In the genomic region with DNA sequence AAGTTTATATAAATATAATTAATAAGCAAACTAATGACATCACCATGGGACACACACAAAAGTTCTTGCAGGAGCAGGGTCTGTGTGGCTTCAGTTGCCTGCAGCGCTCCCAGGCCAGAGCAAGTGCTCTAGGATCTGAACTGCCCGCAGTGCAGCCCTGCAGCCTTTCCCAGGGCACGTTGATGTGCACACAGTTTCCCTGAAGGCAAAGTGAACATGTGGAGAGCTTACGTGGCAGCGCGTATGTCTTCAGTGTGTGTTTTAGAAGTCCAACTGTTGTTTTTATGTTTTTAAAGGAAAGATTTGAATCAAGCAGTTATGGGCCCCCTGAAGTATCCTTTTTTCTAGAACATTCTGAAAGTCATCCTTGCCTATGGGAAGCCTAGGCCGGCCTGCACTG, we compare ENCODE assay signal across 12 cellular contexts. TPM values are rescaled to one million over a fixed set of nuclear protein-coding genes. Genes with fewer than 3 reads are reported as not detected.
DNase-seq lines count a peak whose midpoint lies in the region; ATAC-seq, FAIRE-seq and TF ChIP-seq lines count a peak whose summit lies in the region.
"Had no signal": no experiment of that assay in that cellular context is flagged by ENCODE, and none has a peak within 500 bp of the region (broad histone marks: within the 10 kb centered on the region; RNA-seq: fewer than 3 reads in every experiment).

No MANE protein-coding gene starts in this region.

- 95% methylated on average over 7 of the region's 7 CpGs for WGBS in mesenchymal stem cell

- H3K9me3 ChIP-seq in mesenchymal stem cell (ENCODE audit: control insufficient read depth, low read length), result no peaks in the 10 kb centered on the region
- no peaks in the 10 kb centered on the region for H3K9me3 ChIP-seq in stomach smooth muscle (ENCODE audit: control insufficient read depth in 2 of 2, low read length in 2 of 2)
- H3K9me3 ChIP-seq: BE2C, Peyer's patch had no signal

- no peaks in the 10 kb centered on the region for H3K9me3 Mint-ChIP-seq in activated naive CD4-positive, alpha-beta T cell treated with anti-CD3 and anti-CD28 coated beads, Interleukin-2, amount 10 ng/mL, durations not matched to agents 7 days and 5 days
- H3K9me3 Mint-ChIP-seq in activated naive CD4-positive, alpha-beta T cell treated with anti-CD3 and anti-CD28 coated beads, Interleukin-2, amount 50 U/mL, for 72 hours, result no peaks in the 10 kb centered on the region
- H3K9me3 Mint-ChIP-seq: stimulated activated naive CD8-positive, alpha-beta T cell treated with anti-CD3 and anti-CD28 coated beads, Interleukin-15, Interleukin-2, amounts not matched to agents 100 ng/mL and 50 ng/mL, for 24 hours had no signal

- no peak overlapping the region for H3K27ac ChIP-seq in mesenchymal stem cell (ENCODE audit: low read length, poor library complexity, severe bottlenecking)
- peak overlapping the region; percentile 46 for H3K27ac ChIP-seq in stomach smooth muscle (ENCODE audit: low read length)

- H4K91ac ChIP-seq in mesenchymal stem cell (ENCODE audit: low read length), result no peak overlapping the region

- H3K4me3 ChIP-seq in mesenchymal stem cell (ENCODE audit: insufficient read depth in 1 of 2, low read depth in 1 of 2, low read length in 2 of 2), result peak overlapping the region in 1 of 2 experiments; percentile 75
- H3K4me3 ChIP-seq in stomach smooth muscle (ENCODE audit: low read length in 2 of 2), result peak overlapping the region in 1 of 2 donors; percentile 89

- H3K18ac ChIP-seq in mesenchymal stem cell (ENCODE audit: low read depth in 1 of 2, low read length in 2 of 2), result no peak overlapping the region

- H3K36me3 Mint-ChIP-seq in activated naive CD4-positive, alpha-beta T cell treated with anti-CD3 and anti-CD28 coated beads, Interleukin-2, amount 10 ng/mL, durations not matched to agents 7 days and 5 days, result peaks cover 21% of the 10 kb centered on the region
- peaks cover 4 to 10% of the 10 kb centered on the region in 2 donors for H3K36me3 Mint-ChIP-seq in activated naive CD4-positive, alpha-beta T cell treated with anti-CD3 and anti-CD28 coated beads, Interleukin-2, amount 50 U/mL, for 72 hours

- H3K23ac ChIP-seq in mesenchymal stem cell (ENCODE audit: low read length in 2 of 2), result no peak overlapping the region

- H2AK5ac ChIP-seq in mesenchymal stem cell (ENCODE audit: low read length, severe bottlenecking), result no peak overlapping the region

- no peak for ATAC-seq in activated naive CD4-positive, alpha-beta T cell treated with anti-CD3 and anti-CD28 coated beads, Interleukin-2, amount 50 U/mL, for 72 hours
- ATAC-seq in HG03108 (IDR thresholded peaks at IDR 0.05; ENCODE audit: unreplicated experiment), result no peak

- DNase-seq in activated naive CD4-positive, alpha-beta T cell treated with anti-CD3 and anti-CD28 coated beads, Interleukin-2, amount 10 ng/mL, durations not matched to agents 7 days and 5 days, result no peak
- no peak for DNase-seq in activated naive CD4-positive, alpha-beta T cell (lab: John Stamatoyannopoulos, UW)
- no peak for DNase-seq in activated naive CD4-positive, alpha-beta T cell treated with anti-CD3 and anti-CD28 coated beads, Interleukin-2, amount 50 U/mL, for 72 hours (ENCODE audit: low spot score in 2 of 2)
- DNase-seq in mesenchymal stem cell, result no peak
- DNase-seq in GM12891 (ENCODE audit: insufficient read length, low spot score), result no peak
- DNase-seq in CD1c-positive myeloid dendritic cell (ENCODE audit: extremely low spot score), result no peak
- DNase-seq: BE2C, GOT3 had no signal

- peaks cover 6% of the 10 kb centered on the region for H3K79me1 ChIP-seq in mesenchymal stem cell (replicated peaks; ENCODE audit: low read length, poor library complexity, severe bottlenecking)

- H2BK12ac ChIP-seq in mesenchymal stem cell (ENCODE audit: low read length in 2 of 2), result no peak overlapping the region

- FAIRE-seq in GM12891 (lab: Jason Lieb, UNC), result no peak

- no peak overlapping the region for H2AFZ ChIP-seq in mesenchymal stem cell (ENCODE audit: low read depth, low read length)

- H3K27me3 ChIP-seq in mesenchymal stem cell (ENCODE audit: control insufficient read depth in 1 of 2, insufficient read depth in 1 of 2, low read length in 2 of 2), result peaks cover 18 to 25% of the 10 kb centered on the region in 2 experiments
- peaks cover 0 to 6% of the 10 kb centered on the region in 2 donors for H3K27me3 ChIP-seq in stomach smooth muscle (ENCODE audit: control insufficient read depth in 1 of 2, insufficient read depth in 2 of 2, low read length in 2 of 2)
- H3K27me3 ChIP-seq: BE2C, Peyer's patch had no signal

- peaks cover 16% of the 10 kb centered on the region for H3K4me1 ChIP-seq in mesenchymal stem cell (ENCODE audit: control insufficient read depth, insufficient read depth, low read depth, low read length)
- peaks cover 24% of the 10 kb centered on the region for H3K4me1 ChIP-seq in stomach smooth muscle (ENCODE audit: control insufficient read depth, insufficient read depth, low read length)

- peak overlapping the region; percentile 59 for H3K9ac ChIP-seq in mesenchymal stem cell (ENCODE audit: low read length)
- peak overlapping the region in 1 of 2 donors; percentile 50 for H3K9ac ChIP-seq in stomach smooth muscle (ENCODE audit: low read length in 2 of 2)

- H3K4ac ChIP-seq in mesenchymal stem cell (ENCODE audit: low read depth in 1 of 2, low read length in 2 of 2), result no peak overlapping the region

- TF ChIP-seq POLR2A in GM12891 (IDR thresholded peaks at IDR 0.05; ENCODE audit: low read depth, low read length), result no peak

- H3K4me3 Mint-ChIP-seq in activated naive CD4-positive, alpha-beta T cell treated with anti-CD3 and anti-CD28 coated beads, Interleukin-2, amount 10 ng/mL, durations not matched to agents 7 days and 5 days, result peak overlapping the region; percentile 67

- CTCF ChIA-PET in activated naive CD4-positive, alpha-beta T cell treated with anti-CD3 and anti-CD28 coated beads, Interleukin-2, amount 10 ng/mL, durations not matched to agents 7 days and 5 days (lab: Charles Lee), result interaction anchor here (1.0 to 2.4 kb wide), 6 partner anchors 11 to 80 kb away, joined by 3 to 7 read pairs (median 4); a partner anchor contains a TSS

- H3K27ac Mint-ChIP-seq in activated naive CD4-positive, alpha-beta T cell treated with anti-CD3 and anti-CD28 coated beads, Interleukin-2, amount 10 ng/mL, durations not matched to agents 7 days and 5 days, result no peak overlapping the region
- H3K27ac Mint-ChIP-seq in activated naive CD4-positive, alpha-beta T cell treated with anti-CD3 and anti-CD28 coated beads, Interleukin-2, amount 50 U/mL, for 72 hours, result peak overlapping the region; percentile 54 to 59
- H3K27ac Mint-ChIP-seq: stimulated activated naive CD8-positive, alpha-beta T cell treated with anti-CD3 and anti-CD28 coated beads, Interleukin-15, Interleukin-2, amounts not matched to agents 100 ng/mL and 50 ng/mL, for 24 hours had no signal

- H3K4me1 Mint-ChIP-seq in activated naive CD4-positive, alpha-beta T cell treated with anti-CD3 and anti-CD28 coated beads, Interleukin-2, amount 10 ng/mL, durations not matched to agents 7 days and 5 days, result peaks cover 15% of the 10 kb centered on the region

- no peak overlapping the region for H3K14ac ChIP-seq in mesenchymal stem cell (ENCODE audit: low read length in 2 of 2)

- H3K27me3 Mint-ChIP-seq in activated naive CD4-positive, alpha-beta T cell treated with anti-CD3 and anti-CD28 coated beads, Interleukin-2, amount 10 ng/mL, durations not matched to agents 7 days and 5 days, result peaks cover 32% of the 10 kb centered on the region
- H3K27me3 Mint-ChIP-seq: stimulated activated naive CD8-positive, alpha-beta T cell treated with anti-CD3 and anti-CD28 coated beads, Interleukin-15, Interleukin-2, amounts not matched to agents 100 ng/mL and 50 ng/mL, for 24 hours had no signal

- H4K8ac ChIP-seq in mesenchymal stem cell (ENCODE audit: low read length), result no peak overlapping the region

- no peak overlapping the region for H2BK15ac ChIP-seq in mesenchymal stem cell (ENCODE audit: low read depth, poor library complexity, severe bottlenecking)

- H2BK5ac ChIP-seq in mesenchymal stem cell (ENCODE audit: low read depth, low read length, poor library complexity, severe bottlenecking), result no peak overlapping the region

- H3K4me2 ChIP-seq in mesenchymal stem cell (ENCODE audit: low read length, poor library complexity, severe bottlenecking), result no peak overlapping the region

- H3K36me3 ChIP-seq in mesenchymal stem cell (ENCODE audit: control insufficient read depth in 1 of 2, insufficient read depth in 2 of 2, low read depth in 1 of 2, low read length in 2 of 2) (peaks cover 40 to 50% of the 10 kb centered on the region in 2 experiments), stomach smooth muscle (ENCODE audit: control insufficient read depth in 2 of 2, insufficient read depth in 2 of 2, low read length in 2 of 2) (peaks cover 33 to 36% of the 10 kb centered on the region in 2 donors)

- H2BK120ac ChIP-seq in mesenchymal stem cell (ENCODE audit: low read depth, low read length), result no peak overlapping the region

TF ChIP-seq in GM12891, 5 proteins besides CTCF, POLR2A, EP300 and RAD21 (continues in another document):
- TF ChIP-seq SPI1 (IDR thresholded peaks at IDR 0.05; ENCODE audit: low read depth, low read length) (no peak), PAX5 (IDR thresholded peaks at IDR 0.05; ENCODE audit: insufficient read depth, low read length, severe bottlenecking) (no peak), POU2F2 (IDR thresholded peaks at IDR 0.05; ENCODE audit: low read depth, low read length) (no peak)

RNA-seq across cellular contexts. Expression of a gene that starts 1.2 kb away (rescaled TPM):
- 1 to 10 TPM in 1 of 2 donors, under 1 TPM in 1; 0.76 to 4.0 TPM for total RNA-seq in activated naive CD4-positive, alpha-beta T cell treated with anti-CD3 and anti-CD28 coated beads, Interleukin-2, amount 50 U/mL, for 72 hours
- polyA plus RNA-seq in mesenchymal stem cell (2013, experiment 1 of 2), result 0.06 TPM
- polyA plus RNA-seq in mesenchymal stem cell (2013, experiment 2 of 2), result 0.05 TPM
- 0.53 TPM for polyA plus RNA-seq in GM12891 (2012; ENCODE audit: low read depth, missing spikeins)

RNA-seq across cellular contexts. Expression of a gene that starts 19.7 kb away (rescaled TPM):
- 10 to 100 TPM; 75.3 to 79.4 TPM for total RNA-seq in activated naive CD4-positive, alpha-beta T cell treated with anti-CD3 and anti-CD28 coated beads, Interleukin-2, amount 50 U/mL, for 72 hours
- 52.4 TPM for polyA plus RNA-seq in mesenchymal stem cell (2013, experiment 1 of 2)
- polyA plus RNA-seq in mesenchymal stem cell (2013, experiment 2 of 2), result 46.0 TPM
- polyA plus RNA-seq in GM12891 (2012; ENCODE audit: low read depth, missing spikeins), result 29.9 TPM

RNA-seq across cellular contexts. Expression of a gene that starts 29.1 kb away (rescaled TPM):
- 10 to 100 TPM in 1 of 2 donors, 1 to 10 TPM in 1; 9.7 to 18.5 TPM for total RNA-seq in activated naive CD4-positive, alpha-beta T cell treated with anti-CD3 and anti-CD28 coated beads, Interleukin-2, amount 50 U/mL, for 72 hours
- polyA plus RNA-seq in mesenchymal stem cell (2013, experiment 1 of 2), result 2.2 TPM
- polyA plus RNA-seq in mesenchymal stem cell (2013, experiment 2 of 2), result 1.9 TPM
- polyA plus RNA-seq in GM12891 (2012; ENCODE audit: low read depth, missing spikeins), result 15.8 TPM

RNA-seq across cellular contexts. Expression of a gene that starts 33.1 kb away (rescaled TPM):
- 10 to 100 TPM; 39.7 to 53.4 TPM for total RNA-seq in activated naive CD4-positive, alpha-beta T cell treated with anti-CD3 and anti-CD28 coated beads, Interleukin-2, amount 50 U/mL, for 72 hours
- 24.6 TPM for polyA plus RNA-seq in mesenchymal stem cell (2013, experiment 1 of 2)
- 25.1 TPM for polyA plus RNA-seq in mesenchymal stem cell (2013, experiment 2 of 2)
- 14.3 TPM for polyA plus RNA-seq in GM12891 (2012; ENCODE audit: low read depth, missing spikeins)

RNA-seq across cellular contexts. Expression of a gene that starts 38.7 kb away (rescaled TPM):
- total RNA-seq in activated naive CD4-positive, alpha-beta T cell treated with anti-CD3 and anti-CD28 coated beads, Interleukin-2, amount 50 U/mL, for 72 hours, result 1 to 10 TPM; 3.5 to 3.9 TPM
- 22.3 TPM for polyA plus RNA-seq in mesenchymal stem cell (2013, experiment 1 of 2)
- 21.3 TPM for polyA plus RNA-seq in mesenchymal stem cell (2013, experiment 2 of 2)
- 0.32 TPM for polyA plus RNA-seq in GM12891 (2012; ENCODE audit: low read depth, missing spikeins)
